21 cellular contexts compared by ENCODE assay signal in the genomic region with DNA sequence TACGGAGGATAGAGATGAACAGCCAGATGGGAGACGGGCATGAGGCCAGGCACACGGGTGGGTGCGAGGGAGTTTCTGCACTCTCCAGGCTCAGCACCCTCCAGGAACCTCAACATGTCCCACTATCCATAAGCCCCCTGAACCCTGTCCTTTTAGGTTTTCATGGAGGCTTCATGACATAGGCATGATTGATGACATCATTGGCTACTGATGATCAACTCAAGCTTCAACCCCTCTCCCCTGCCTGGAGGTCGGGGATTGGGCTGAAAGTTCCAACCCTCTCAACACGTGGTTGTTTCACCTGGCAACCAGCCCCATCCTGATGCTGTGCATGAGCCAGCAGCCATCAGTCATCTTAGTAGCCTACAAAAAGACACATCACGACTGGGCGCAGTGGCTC.
A peak's percentile ranks its signal among the peaks of the same experiment; 100 is the strongest.
DNase-seq lines count a peak whose midpoint lies in the region; ATAC-seq, FAIRE-seq and TF ChIP-seq lines count a peak whose summit lies in the region.
"Had no signal": no experiment of that assay in that cellular context is flagged by ENCODE, and none has a peak within 500 bp of the region (broad histone marks: within the 10 kb centered on the region; RNA-seq: fewer than 3 reads in every experiment).

No MANE protein-coding gene starts in this region.

- POLR2A ChIA-PET in HepG2 (lab: Yijun Ruan, JAX) = no interaction called here

- no peak for TF ChIP-seq RAD21 in HepG2 (CRISPR knock-in tag; IDR thresholded peaks at IDR 0.05)

- no peak for TF ChIP-seq CTCF in HepG2 (CRISPR knock-in tag; IDR thresholded peaks at IDR 0.05)
- TF ChIP-seq CTCF in right lobe of liver (IDR thresholded peaks at IDR 0.05) = no peak

- no peaks in the 10 kb centered on the region for H3K79me2 ChIP-seq in HepG2 (ENCODE audit: insufficient read depth, low read length)

- H3K4me1 ChIP-seq in HepG2 (ENCODE audit: insufficient read depth, low read length) (peaks cover 5% of the 10 kb centered on the region), right lobe of liver (peaks cover 0 to 7% (median 3%) of the 10 kb centered on the region in 4 donors)
- H3K4me1 ChIP-seq: BLaER1 treated with 17β-estradiol and CSF1 and Interleukin-3, amounts not matched to agents 10 nM and 100 nM; Caco-2 had no signal

- ATAC-seq in HepG2 (no peak), right lobe of liver (no peak)
- ATAC-seq: A549; CD8-positive, alpha-beta T cell had no signal

- H3K9me3 ChIP-seq in HepG2 (ENCODE audit: low read length) = 0 out of 2 replicates have a peak, but pooled peaks cover 5% of the 10 kb centered on the region
- H3K9me3 ChIP-seq in right lobe of liver = no peaks in the 10 kb centered on the region
- H3K9me3 ChIP-seq: A549, Caco-2 had no signal

- H3K36me3 ChIP-seq in HepG2 (replicated peaks in 1 of 2; ENCODE audit: control insufficient read depth in 1 of 2, insufficient read depth in 2 of 2, low read length in 2 of 2) = no peaks in the 10 kb centered on the region
- H3K36me3 ChIP-seq in right lobe of liver = no peaks in the 10 kb centered on the region
- H3K36me3 ChIP-seq: BLaER1 treated with 17β-estradiol and CSF1 and Interleukin-3, amounts not matched to agents 10 nM and 100 nM had no signal

- DNase-seq in HepG2 (ENCODE audit: low spot score) = no peak
- no peak for DNase-seq in right lobe of liver
- peak; percentile 0 for DNase-seq in brain pericyte (ENCODE audit: low read depth, low spot score)
- DNase-seq in posterior vena cava (ENCODE audit: low spot score) = peak; percentile 48
- DNase-seq in NCI-H446 treated with DMSO at 0.1 percent for 48 hours (lab: John Stamatoyannopoulos, UW) = no peak
- no peak for DNase-seq in iPS-NIHi11 (ENCODE audit: low spot score)
- DNase-seq: AML-193; Caco-2; Calu3; CD4-positive, alpha-beta T cell; CD8-positive, alpha-beta T cell; DMS79 treated with DMSO at 0.1 percent for 48 hours; GF-D8 had no signal

- no peak overlapping the region for H3K4me3 ChIP-seq in HepG2 (replicated peaks in 1 of 3; ENCODE audit: insufficient read depth in 1 of 3, low read depth in 2 of 3, low read length in 3 of 3)
- no peak overlapping the region for H3K4me3 ChIP-seq in right lobe of liver
- H3K4me3 ChIP-seq: A549; BLaER1 treated with 17β-estradiol and CSF1 and Interleukin-3, amounts not matched to agents 10 nM and 100 nM had no signal

- H2AFZ ChIP-seq in HepG2 (ENCODE audit: low read length) = no peak overlapping the region

- WGBS in HepG2 (ENCODE audit: low lambda C conversion rate) = no CpG with 5 or more reads among the region's 8 CpGs
- WGBS in right lobe of liver (ENCODE audit: insufficient coverage, low coverage, low lambda C conversion rate, missing lambda C conversion rate) = 91% methylated on average over 4 of the region's 8 CpGs

- BruUV-seq in HepG2 (replicated peaks; lab: Mats Ljungman, UMichigan) = no TSS peak

- FAIRE-seq in HepG2 (lab: Jason Lieb, UNC) = no peak
- FAIRE-seq: A549, D721Med, G401.6, GM12891, GM19239 had no signal

- H3K27me3 ChIP-seq in HepG2 (ENCODE audit: control insufficient read depth in 1 of 2, insufficient read depth in 2 of 2, low read length in 2 of 2) (no peaks in the 10 kb centered on the region), right lobe of liver (no peaks in the 10 kb centered on the region)
- H3K27me3 ChIP-seq: BLaER1 treated with 17β-estradiol and CSF1 and Interleukin-3, amounts not matched to agents 10 nM and 100 nM had no signal

- no peak for TF ChIP-seq EP300 in HepG2 (IDR thresholded peaks at IDR 0.05; ENCODE audit: low read depth in 2 of 2, low read length in 2 of 2)
- TF ChIP-seq EP300 in HepG2 (CRISPR knock-in tag; IDR thresholded peaks at IDR 0.05; ENCODE audit: borderline replicate concordance) = no peak

- in situ Hi-C loops in HepG2 (cut with HindIII; ENCODE audit: extremely low pct_ligation_motif_present, low pct_unique_long_range_greater_than_20kb) = no loop called here

- H3K27ac ChIP-seq in HepG2 (ENCODE audit: extremely low read length, insufficient read depth, low read length) (no peak overlapping the region), right lobe of liver (no peak overlapping the region)
- H3K27ac ChIP-seq: 22Rv1; A549; BLaER1 treated with 17β-estradiol and CSF1 and Interleukin-3, amounts not matched to agents 10 nM and 100 nM; C4-2B had no signal

- CTCF ChIA-PET in HepG2 (lab: Yijun Ruan, JAX; ENCODE audit: low intra/inter-chr PET ratio, low total read pairs) = no interaction called here

- TF ChIP-seq POLR2A in HepG2 (IDR thresholded peaks at IDR 0.05; ENCODE audit: insufficient read depth in 1 of 2, low read depth in 2 of 2, low read length in 2 of 2) = no peak
- no peak for TF ChIP-seq POLR2A in right lobe of liver (IDR thresholded peaks at IDR 0.05)

- no peak overlapping the region for H3K4me2 ChIP-seq in HepG2 (ENCODE audit: low read depth, low read length)
- H3K4me2 ChIP-seq: A549; BLaER1 treated with 17β-estradiol and CSF1 and Interleukin-3, amounts not matched to agents 10 nM and 100 nM had no signal

- intact Hi-C loops in HepG2 (cut with micrococcal nuclease; ENCODE audit: unreplicated experiment) = no loop called here
- intact Hi-C loops in right lobe of liver (cut with DNase I) = no loop called here
- intact Hi-C loops in posterior vena cava (cut with DNase I) = no loop called here

- no peak overlapping the region for H3K9ac ChIP-seq in HepG2 (ENCODE audit: insufficient read depth, low read depth, low read length)
- H3K9ac ChIP-seq: BLaER1 treated with 17β-estradiol and CSF1 and Interleukin-3, amounts not matched to agents 10 nM and 100 nM had no signal

- H4K20me1 ChIP-seq in HepG2 (ENCODE audit: insufficient read depth, low read length) = no peaks in the 10 kb centered on the region
- H4K20me1 ChIP-seq: BLaER1 treated with 17β-estradiol and CSF1 and Interleukin-3, amounts not matched to agents 10 nM and 100 nM had no signal

TF ChIP-seq in HepG2, 621 proteins besides CTCF, POLR2A, EP300 and RAD21:
- TF ChIP-seq MTF2 (CRISPR knock-in tag; IDR thresholded peaks at IDR 0.05; ENCODE audit: borderline replicate concordance) = no peak
- peak; percentile 83 for TF ChIP-seq ATF7 (IDR thresholded peaks at IDR 0.05)
- no peak for TF ChIP-seq ATF7 (CRISPR knock-in tag; IDR thresholded peaks at IDR 0.05)

Comparison
In these comparisons a context has a peak if more than half of its experiments do, and no peak if none do; other contexts are left out.
1. DNase-seq: peak in brain pericyte (single experiment) and posterior vena cava (single experiment); none in HepG2 (single experiment), right lobe of liver (0 of 3), NCI-H446 treated with DMSO at 0.1 percent for 48 hours (single experiment) and iPS-NIHi11 (single experiment).